In the genomic region with DNA sequence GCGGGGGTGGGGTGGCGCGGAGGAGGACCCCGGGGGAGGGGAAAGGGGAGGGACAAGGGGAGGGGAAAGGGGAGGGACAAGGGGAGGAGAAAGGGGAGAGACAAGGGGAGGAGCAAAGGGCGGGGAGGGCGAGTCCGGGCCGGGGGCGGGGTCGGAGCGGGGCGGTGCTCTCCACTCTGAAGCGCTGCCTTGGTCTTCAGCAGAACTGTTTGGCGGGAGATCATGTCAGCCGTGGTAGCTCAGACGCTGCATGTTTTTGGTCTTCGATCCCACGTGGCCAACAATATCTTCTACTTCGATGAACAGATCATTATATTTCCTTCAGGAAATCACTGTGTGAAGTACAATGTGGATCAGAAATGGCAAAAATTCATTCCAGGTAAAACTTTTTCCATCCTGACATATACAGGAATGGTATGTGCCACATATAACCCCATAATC, we compare ENCODE assay signal across 8 cellular contexts. TPM values are rescaled to one million over a fixed set of nuclear protein-coding genes. Genes with fewer than 3 reads are reported as not detected.
A peak's percentile ranks its signal among the peaks of the same experiment; 100 is the strongest.
DNase-seq lines count a peak whose midpoint lies in the region; ATAC-seq and TF ChIP-seq lines count a peak whose summit lies in the region.

No MANE protein-coding gene starts in this region.

- H3K36me3 Mint-ChIP-seq in activated B cell treated with CpG ODN at 0.5 μM for 24 hours (ENCODE audit: low read depth) = peaks cover 42% of the 10 kb centered on the region

- H3K4me1 ChIP-seq in left lung = peaks cover 5 to 23% of the 10 kb centered on the region in 2 donors

- H3K36me3 ChIP-seq in left lung = peaks cover 0 to 30% of the 10 kb centered on the region in 2 donors

- TF ChIP-seq CTCF in activated B cell treated with CpG ODN at 0.5 μM for 24 hours (IDR thresholded peaks at IDR 0.05) = no peak
- TF ChIP-seq CTCF in left lung (IDR thresholded peaks at IDR 0.05) = no peak

- peak; percentile 64 to 79 for DNase-seq in activated CD8-positive, alpha-beta memory T cell treated with anti-CD3 and anti-CD28 coated beads for 1 hour (ENCODE audit: extremely low read depth in 1 of 2, low read depth in 1 of 2)
- DNase-seq in activated CD8-positive, alpha-beta memory T cell treated with anti-CD3 and anti-CD28 coated beads for 24 hours = no peak
- peak; percentile 82 for DNase-seq in NCI-H2196 (lab: John Stamatoyannopoulos, UW; ENCODE audit: unreplicated experiment)
- no peak for DNase-seq in activated B cell treated with CpG ODN at 0.5 μM for 24 hours
- DNase-seq in dedifferentiated amniotic fluid mesenchymal stem cell (ENCODE audit: extremely low spot score) = peak; percentile 79
- DNase-seq in left lung = peak; percentile 90 to 91
- DNase-seq in stimulated activated CD4-positive, alpha-beta T cell treated with anti-CD3 and anti-CD28 coated beads, Interleukin-1b, Interleukin-23, amount 100 ng/mL, for 48 hours = peak; percentile 89

- POLR2A ChIA-PET in activated B cell treated with CpG ODN at 0.5 μM for 24 hours (lab: Charles Lee) = interaction anchor here (0.5 to 1.7 kb wide), 15 partner anchors 49 to 1975 kb away, joined by 3 to 10 read pairs (median 4); a partner anchor contains a TSS

- H3K27ac ChIP-seq in left lung = peak overlapping the region in 1 of 2 donors; percentile 59

- ATAC-seq in HG03097 (IDR thresholded peaks at IDR 0.05; ENCODE audit: low FRiP score, unreplicated experiment) (peak; percentile 40), activated B cell treated with CpG ODN at 0.5 μM for 24 hours (ENCODE audit: low read depth) (peak; percentile 92), left lung (peak; percentile 98)

- H3K4me3 Mint-ChIP-seq in activated B cell treated with CpG ODN at 0.5 μM for 24 hours = peak overlapping the region; percentile 99

- CTCF ChIA-PET in activated B cell treated with CpG ODN at 0.5 μM for 24 hours (lab: Charles Lee) = interaction anchor here (1.3 to 1.9 kb wide), 2 partner anchors 54 to 259 kb away, joined by 4 to 7 read pairs; no protein-coding TSS in a partner anchor

- peaks cover 0 to 9% of the 10 kb centered on the region in 2 donors for H3K27me3 ChIP-seq in left lung

- peaks cover 23% of the 10 kb centered on the region for H3K27me3 Mint-ChIP-seq in activated B cell treated with CpG ODN at 0.5 μM for 24 hours

- H3K4me3 ChIP-seq in left lung = peak overlapping the region; percentile 91 to 96

- H3K9me3 ChIP-seq in left lung = no peaks in the 10 kb centered on the region

- peaks cover 32% of the 10 kb centered on the region for H3K4me1 Mint-ChIP-seq in activated B cell treated with CpG ODN at 0.5 μM for 24 hours

- H3K9me3 Mint-ChIP-seq in activated B cell treated with CpG ODN at 0.5 μM for 24 hours = no peaks in the 10 kb centered on the region

- H3K27ac Mint-ChIP-seq in activated B cell treated with CpG ODN at 0.5 μM for 24 hours = peak overlapping the region; percentile 95

- intact Hi-C loops in activated B cell treated with CpG ODN at 0.5 μM for 24 hours (cut with micrococcal nuclease) = loop anchor here (1.0 to 5.0 kb wide), 10 partner anchors 54 to 709 kb away; a partner anchor contains a TSS
- intact Hi-C loops in left lung (cut with DNase I) = no loop called here

RNA-seq across cellular contexts. Expression of a gene that starts 0.4 kb away (rescaled TPM):
- total RNA-seq in activated B cell treated with CpG ODN at 0.5 μM for 24 hours (0.93 TPM in 1 of 2 replicates, not detected in the other), left lung (1 to 10 TPM in 1 of 2 donors, under 1 TPM in 1; 0.73 to 2.4 TPM)

RNA-seq across cellular contexts. Expression of a gene that starts 0.5 kb away (rescaled TPM):
- total RNA-seq in activated B cell treated with CpG ODN at 0.5 μM for 24 hours = 59.9 and 61.8 TPM in 2 replicates
- total RNA-seq in left lung = 10 to 100 TPM; 32.1 to 55.1 TPM

Comparison
In these comparisons a context has a peak if more than half of its experiments do, and no peak if none do; other contexts are left out.
1. DNase-seq: peak in activated CD8-positive, alpha-beta memory T cell treated with anti-CD3 and anti-CD28 coated beads for 1 hour (2 of 2), NCI-H2196 (single experiment), dedifferentiated amniotic fluid mesenchymal stem cell (single experiment), left lung (2 of 2) and stimulated activated CD4-positive, alpha-beta T cell treated with anti-CD3 and anti-CD28 coated beads, Interleukin-1b, Interleukin-23, amount 100 ng/mL, for 48 hours (single experiment); none in activated CD8-positive, alpha-beta memory T cell treated with anti-CD3 and anti-CD28 coated beads for 24 hours (single experiment) and activated B cell treated with CpG ODN at 0.5 μM for 24 hours (single experiment).
2. ATAC-seq: peak in every context shown above with its lines; median percentile 98 in left lung; 92 in activated B cell treated with CpG ODN at 0.5 μM for 24 hours; 40 in HG03097.